In the genomic region with DNA sequence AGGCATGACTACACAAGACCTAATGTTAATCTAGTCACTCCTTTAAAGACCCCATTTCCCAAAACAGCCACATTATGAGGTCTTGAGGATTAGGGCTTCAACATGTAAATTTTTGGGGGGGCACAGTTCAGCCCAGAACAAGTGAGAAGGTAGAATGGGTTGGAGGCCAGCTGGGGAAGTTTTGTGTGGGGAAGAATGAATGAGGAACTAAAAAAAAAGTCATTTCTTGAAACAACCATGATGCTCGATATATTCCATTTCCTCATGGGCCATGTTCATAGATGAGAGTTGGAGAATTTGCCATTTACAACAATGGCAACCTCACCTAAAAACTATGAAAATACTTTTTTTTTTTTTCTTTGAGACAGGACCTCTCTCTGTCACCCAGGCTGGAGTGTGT, we compare ENCODE assay signal across 24 cellular contexts. TPM values are rescaled to one million over a fixed set of nuclear protein-coding genes. Genes with fewer than 3 reads are reported as not detected.
"Had no signal": no experiment of that assay in that cellular context is flagged by ENCODE, and none has a peak within 500 bp of the region (broad histone marks: within the 10 kb centered on the region; RNA-seq: fewer than 3 reads in every experiment).

No MANE protein-coding gene starts in this region.

- ATAC-seq: activated CD8-positive, alpha-beta T cell treated with anti-CD3 and anti-CD28 coated beads, Interleukin-2, amount 10 ng/mL, durations not matched to agents 7 days and 5 days; activated T-cell treated with anti-CD3 and anti-CD28 coated beads, Interleukin-2, amount 50 U/mL, for 72 hours; body of pancreas; left lung; mucosa of descending colon; naive thymus-derived CD8-positive, alpha-beta T cell had no signal

- H3K4me1 ChIP-seq: body of pancreas, esophagus squamous epithelium had no signal

- H3K4me3 ChIP-seq: body of pancreas, esophagus squamous epithelium, left lung, mucosa of descending colon had no signal

- H3K9me3 Mint-ChIP-seq: activated CD4-positive, alpha-beta T cell treated with anti-CD3 and anti-CD28 coated beads, Interleukin-2, amount 10 ng/mL, durations not matched to agents 24 days and 14 days; activated T-cell treated with anti-CD3 and anti-CD28 coated beads, Interleukin-2, amount 50 U/mL, for 72 hours; naive thymus-derived CD8-positive, alpha-beta T cell had no signal

- H3K27me3 Mint-ChIP-seq: activated CD4-positive, alpha-beta T cell treated with anti-CD3 and anti-CD28 coated beads, Interleukin-2, amount 10 ng/mL, durations not matched to agents 24 days and 14 days; activated naive CD8-positive, alpha-beta T cell; naive thymus-derived CD8-positive, alpha-beta T cell had no signal

- H3K9me3 ChIP-seq: body of pancreas, esophagus squamous epithelium, left lung, mucosa of descending colon had no signal

- H3K27ac ChIP-seq: body of pancreas, esophagus squamous epithelium, left lung had no signal

- H3K27ac Mint-ChIP-seq: activated CD4-positive, alpha-beta T cell treated with anti-CD3 and anti-CD28 coated beads, Interleukin-2, amount 10 ng/mL, durations not matched to agents 24 days and 14 days; activated CD8-positive, alpha-beta T cell treated with anti-CD3 and anti-CD28 coated beads, Interleukin-2, amount 10 ng/mL, durations not matched to agents 7 days and 5 days; activated naive CD8-positive, alpha-beta T cell; activated T-cell treated with anti-CD3 and anti-CD28 coated beads, Interleukin-2, amount 50 U/mL, for 72 hours; naive thymus-derived CD8-positive, alpha-beta T cell had no signal

- H3K27me3 ChIP-seq: body of pancreas, left lung had no signal

- H3K4me3 Mint-ChIP-seq: activated CD4-positive, alpha-beta T cell treated with anti-CD3 and anti-CD28 coated beads, Interleukin-2, amount 10 ng/mL, durations not matched to agents 24 days and 14 days; activated CD8-positive, alpha-beta T cell treated with anti-CD3 and anti-CD28 coated beads, Interleukin-2, amount 10 ng/mL, durations not matched to agents 7 days and 5 days; activated naive CD8-positive, alpha-beta T cell; activated T-cell treated with anti-CD3 and anti-CD28 coated beads, Interleukin-2, amount 50 U/mL, for 72 hours; naive thymus-derived CD8-positive, alpha-beta T cell had no signal

- DNase-seq: activated CD4-positive, alpha-beta T cell treated with anti-CD3 and anti-CD28 coated beads, Interleukin-2, amount 10 ng/mL, durations not matched to agents 24 days and 14 days; activated CD4-positive, CD25-positive, alpha-beta regulatory T cell; activated CD8-positive, alpha-beta memory T cell treated with anti-CD3 and anti-CD28 coated beads, Interleukin-2, amount 50 U/mL, for 4 hours; activated CD8-positive, alpha-beta T cell treated with anti-CD3 and anti-CD28 coated beads, Interleukin-2, amount 10 ng/mL, durations not matched to agents 7 days and 5 days; activated gamma-delta T cell; activated T-cell treated with anti-CD3 and anti-CD28 coated beads, Interleukin-2, amount 50 U/mL, for 72 hours; amniotic stem cell; body of pancreas; caudate nucleus; cortex of kidney; effector CD8-positive, alpha-beta T cell; esophagus squamous epithelium; hippocampal formation; kidney; left lung; mammary epithelial cell; mucosa of descending colon; naive thymus-derived CD8-positive, alpha-beta T cell; stimulated activated CD4-positive, alpha-beta T cell treated with anti-CD3 and anti-CD28 coated beads, Interleukin-1b, Interleukin-23, amount 100 ng/mL, for 48 hours had no signal

RNA-seq across cellular contexts. Expression of a gene that starts 27.5 kb away (rescaled TPM):
- total RNA-seq: activated CD4-positive, alpha-beta T cell treated with anti-CD3 and anti-CD28 coated beads, Interleukin-2, amount 10 ng/mL, durations not matched to agents 24 days and 14 days; activated CD8-positive, alpha-beta T cell treated with anti-CD3 and anti-CD28 coated beads, Interleukin-2, amount 10 ng/mL, durations not matched to agents 7 days and 5 days; body of pancreas; endothelial cell of umbilical vein; esophagus squamous epithelium; fibroblast of villous mesenchyme; kidney; left lung; mammary epithelial cell; mucosa of descending colon; naive thymus-derived CD8-positive, alpha-beta T cell; renal cortical epithelial cell; ureter had no signal
- polyA plus RNA-seq: endothelial cell of umbilical vein; mammary epithelial cell; naive thymus-derived CD8-positive, alpha-beta T cell had no signal
